1 cellular context compared by ENCODE assay signal in genomic region chr15:66019826-66020398, GRCh38.
TF ChIP-seq lines count a peak whose summit lies in the region.

No MANE protein-coding gene starts in this region.

TF ChIP-seq in HCT116, 20 proteins besides CTCF, POLR2A, EP300 and RAD21 (continued from another document):
- TF ChIP-seq, protein P1, sequence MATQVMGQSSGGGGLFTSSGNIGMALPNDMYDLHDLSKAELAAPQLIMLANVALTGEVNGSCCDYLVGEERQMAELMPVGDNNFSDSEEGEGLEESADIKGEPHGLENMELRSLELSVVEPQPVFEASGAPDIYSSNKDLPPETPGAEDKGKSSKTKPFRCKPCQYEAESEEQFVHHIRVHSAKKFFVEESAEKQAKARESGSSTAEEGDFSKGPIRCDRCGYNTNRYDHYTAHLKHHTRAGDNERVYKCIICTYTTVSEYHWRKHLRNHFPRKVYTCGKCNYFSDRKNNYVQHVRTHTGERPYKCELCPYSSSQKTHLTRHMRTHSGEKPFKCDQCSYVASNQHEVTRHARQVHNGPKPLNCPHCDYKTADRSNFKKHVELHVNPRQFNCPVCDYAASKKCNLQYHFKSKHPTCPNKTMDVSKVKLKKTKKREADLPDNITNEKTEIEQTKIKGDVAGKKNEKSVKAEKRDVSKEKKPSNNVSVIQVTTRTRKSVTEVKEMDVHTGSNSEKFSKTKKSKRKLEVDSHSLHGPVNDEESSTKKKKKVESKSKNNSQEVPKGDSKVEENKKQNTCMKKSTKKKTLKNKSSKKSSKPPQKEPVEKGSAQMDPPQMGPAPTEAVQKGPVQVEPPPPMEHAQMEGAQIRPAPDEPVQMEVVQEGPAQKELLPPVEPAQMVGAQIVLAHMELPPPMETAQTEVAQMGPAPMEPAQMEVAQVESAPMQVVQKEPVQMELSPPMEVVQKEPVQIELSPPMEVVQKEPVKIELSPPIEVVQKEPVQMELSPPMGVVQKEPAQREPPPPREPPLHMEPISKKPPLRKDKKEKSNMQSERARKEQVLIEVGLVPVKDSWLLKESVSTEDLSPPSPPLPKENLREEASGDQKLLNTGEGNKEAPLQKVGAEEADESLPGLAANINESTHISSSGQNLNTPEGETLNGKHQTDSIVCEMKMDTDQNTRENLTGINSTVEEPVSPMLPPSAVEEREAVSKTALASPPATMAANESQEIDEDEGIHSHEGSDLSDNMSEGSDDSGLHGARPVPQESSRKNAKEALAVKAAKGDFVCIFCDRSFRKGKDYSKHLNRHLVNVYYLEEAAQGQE (IDR thresholded peaks at IDR 0.05; ENCODE audit: low read depth) = no peak
- TF ChIP-seq JUND (IDR thresholded peaks at IDR 0.05) = no peak
- no peak for TF ChIP-seq EZH2 (IDR thresholded peaks at IDR 0.05)
- no peak for TF ChIP-seq ZBTB33 (IDR thresholded peaks at IDR 0.05; ENCODE audit: extremely low read depth, insufficient replicate concordance, low read length)
- no peak for TF ChIP-seq SRF (IDR thresholded peaks at IDR 0.05; ENCODE audit: low read depth)
- TF ChIP-seq ZFX (IDR thresholded peaks at IDR 0.05) = no peak
- TF ChIP-seq EZH2phosphoT487 (IDR thresholded peaks at IDR 0.05; ENCODE audit: borderline replicate concordance) = no peak
